In genomic region chr4:139619644-139620043, GRCh38 we compare ENCODE assay signal across 8 cellular contexts. TPM values are rescaled to one million over a fixed set of nuclear protein-coding genes. Genes with fewer than 3 reads are reported as not detected.
A peak's percentile ranks its signal among the peaks of the same experiment; 100 is the strongest.
DNase-seq lines count a peak whose midpoint lies in the region; ATAC-seq and TF ChIP-seq lines count a peak whose summit lies in the region.

No MANE protein-coding gene starts in this region.

- intact Hi-C loops in lower lobe of right lung (cut with DNase I): no loop called here

- H3K4me1 ChIP-seq in lower lobe of right lung: no peaks in the 10 kb centered on the region

- H3K27me3 ChIP-seq in WERI-Rb-1 (ENCODE audit: insufficient read depth, low read depth, severe bottlenecking): no peaks in the 10 kb centered on the region
- no peaks in the 10 kb centered on the region for H3K27me3 ChIP-seq in lower lobe of right lung (ENCODE audit: low read depth)

- ATAC-seq in GM18867 (IDR thresholded peaks at IDR 0.05; ENCODE audit: unreplicated experiment) (peak; percentile 84), HG03565 (IDR thresholded peaks at IDR 0.05; ENCODE audit: unreplicated experiment) (peak; percentile 81), lower lobe of right lung (peak; percentile 53 to 54), GM21447 (IDR thresholded peaks at IDR 0.05; ENCODE audit: unreplicated experiment) (no peak), GM21381 (IDR thresholded peaks at IDR 0.05; ENCODE audit: unreplicated experiment) (no peak)

- no peaks in the 10 kb centered on the region for H3K36me3 ChIP-seq in WERI-Rb-1
- H3K36me3 ChIP-seq in lower lobe of right lung: no peaks in the 10 kb centered on the region

- peak; percentile 28 for DNase-seq in COR-L47 (lab: John Stamatoyannopoulos, UW)
- DNase-seq in WERI-Rb-1: peak; percentile 37
- no peak for DNase-seq in lower lobe of right lung
- DNase-seq in stimulated activated naive CD4-positive, alpha-beta T cell treated with Interleukin-2 at 50 U/mL for 16 hours (lab: John Stamatoyannopoulos, UW): no peak

- H3K9me3 ChIP-seq in WERI-Rb-1 (ENCODE audit: severe bottlenecking): no peaks in the 10 kb centered on the region
- no peaks in the 10 kb centered on the region for H3K9me3 ChIP-seq in lower lobe of right lung

- H3K27ac ChIP-seq in WERI-Rb-1 (no peak overlapping the region), lower lobe of right lung (no peak overlapping the region)

- TF ChIP-seq CTCF in WERI-Rb-1 (IDR thresholded peaks at IDR 0.05; ENCODE audit: low read depth, low read length): peak; percentile 80
- TF ChIP-seq CTCF in lower lobe of right lung (IDR thresholded peaks at IDR 0.05): peak; percentile 32

- H3K4me3 ChIP-seq in WERI-Rb-1 (ENCODE audit: low read depth, low read length) (no peak overlapping the region), lower lobe of right lung (no peak overlapping the region)

RNA-seq across cellular contexts. Expression of gene MGST2, which starts 46.0 kb away (rescaled TPM):
- 79.3 TPM for total RNA-seq in lower lobe of right lung

Comparison
In these comparisons a context has a peak if more than half of its experiments do, and no peak if none do; other contexts are left out.
1. DNase-seq: peak in COR-L47 (single experiment) and WERI-Rb-1 (single experiment); none in lower lobe of right lung (single experiment) and stimulated activated naive CD4-positive, alpha-beta T cell treated with Interleukin-2 at 50 U/mL for 16 hours (single experiment).
2. ATAC-seq: peak in GM18867 (single experiment), HG03565 (single experiment) and lower lobe of right lung (2 of 2); none in GM21447 (single experiment) and GM21381 (single experiment).